In genomic region chr11:69915151-69915500, GRCh38 we compare ENCODE assay signal across 11 cellular contexts.
DNase-seq lines count a peak whose midpoint lies in the region; ATAC-seq and TF ChIP-seq lines count a peak whose summit lies in the region.
"Had no signal": no experiment of that assay in that cellular context is flagged by ENCODE, and none has a peak within 500 bp of the region (broad histone marks: within the 10 kb centered on the region; RNA-seq: fewer than 3 reads in every experiment).

No MANE protein-coding gene starts in this region.

- no peak overlapping the region for H3K27ac Mint-ChIP-seq in natural killer cell treated with Interleukin-12 subunit alpha and Interleukin-12 subunit beta and Interleukin-15 and Interleukin-18, amount 100 ng/mL, for 72 hours
- H3K27ac Mint-ChIP-seq in natural killer cell, result no peak overlapping the region
- H3K27ac Mint-ChIP-seq in neural progenitor cell, result peak overlapping the region; percentile 74
- no peak overlapping the region for H3K27ac Mint-ChIP-seq in activated T-cell treated with anti-CD3 and anti-CD28 coated beads, Interleukin-2, amount 50 U/mL, for 72 hours
- H3K27ac Mint-ChIP-seq in stimulated activated naive CD8-positive, alpha-beta T cell treated with anti-CD3 and anti-CD28 coated beads, Interleukin-15, amount 100 ng/mL, for 72 hours, result no peak overlapping the region
- H3K27ac Mint-ChIP-seq in activated CD8-positive, alpha-beta T cell treated with anti-CD3 and anti-CD28 coated beads for 36 hours, result no peak overlapping the region

- H3K4me1 ChIP-seq in neural progenitor cell, result peaks cover 3% of the 10 kb centered on the region

- H3K4me1 Mint-ChIP-seq in natural killer cell treated with Interleukin-12 subunit alpha and Interleukin-12 subunit beta and Interleukin-15 and Interleukin-18, amount 100 ng/mL, for 72 hours (ENCODE audit: low read depth in 2 of 2), result peaks cover 0 to 7% of the 10 kb centered on the region in 2 donors
- H3K4me1 Mint-ChIP-seq in natural killer cell, result peaks cover 0 to 9% of the 10 kb centered on the region in 2 donors
- peaks cover 3% of the 10 kb centered on the region for H3K4me1 Mint-ChIP-seq in neural progenitor cell
- peaks cover 7% of the 10 kb centered on the region for H3K4me1 Mint-ChIP-seq in activated T-cell treated with anti-CD3 and anti-CD28 coated beads, Interleukin-2, amount 50 U/mL, for 72 hours (ENCODE audit: low read depth)
- peaks cover 12% of the 10 kb centered on the region for H3K4me1 Mint-ChIP-seq in stimulated activated naive CD8-positive, alpha-beta T cell treated with anti-CD3 and anti-CD28 coated beads, Interleukin-15, amount 100 ng/mL, for 72 hours
- no peaks in the 10 kb centered on the region for H3K4me1 Mint-ChIP-seq in activated CD8-positive, alpha-beta T cell treated with anti-CD3 and anti-CD28 coated beads for 36 hours (ENCODE audit: low read depth)

- no peak overlapping the region for H2AFZ ChIP-seq in neural progenitor cell (replicated peaks)

- H3K27me3 Mint-ChIP-seq in natural killer cell treated with Interleukin-12 subunit alpha and Interleukin-12 subunit beta and Interleukin-15 and Interleukin-18, amount 100 ng/mL, for 72 hours, result peaks cover 0 to 10% of the 10 kb centered on the region in 2 donors
- H3K27me3 Mint-ChIP-seq in natural killer cell (ENCODE audit: low read depth in 2 of 2) (peaks cover 0 to 12% of the 10 kb centered on the region in 2 donors), neural progenitor cell (ENCODE audit: insufficient read depth, low read depth) (peaks cover 29% of the 10 kb centered on the region)
- peaks cover 24% of the 10 kb centered on the region for H3K27me3 Mint-ChIP-seq in activated T-cell treated with anti-CD3 and anti-CD28 coated beads, Interleukin-2, amount 50 U/mL, for 72 hours (ENCODE audit: low read depth)
- peaks cover 88% of the 10 kb centered on the region for H3K27me3 Mint-ChIP-seq in stimulated activated naive CD8-positive, alpha-beta T cell treated with anti-CD3 and anti-CD28 coated beads, Interleukin-15, amount 100 ng/mL, for 72 hours
- peaks cover 30% of the 10 kb centered on the region for H3K27me3 Mint-ChIP-seq in activated CD8-positive, alpha-beta T cell treated with anti-CD3 and anti-CD28 coated beads for 36 hours

- no peaks in the 10 kb centered on the region for H4K20me1 ChIP-seq in neural progenitor cell (ENCODE audit: low read depth)

- H3K4me3 ChIP-seq in coronary artery (peak overlapping the region; percentile 56), neural progenitor cell (no peak overlapping the region)

- H3K9me3 Mint-ChIP-seq in natural killer cell treated with Interleukin-12 subunit alpha and Interleukin-12 subunit beta and Interleukin-15 and Interleukin-18, amount 100 ng/mL, for 72 hours, result no peaks in the 10 kb centered on the region
- H3K9me3 Mint-ChIP-seq in natural killer cell, result no peaks in the 10 kb centered on the region
- no peaks in the 10 kb centered on the region for H3K9me3 Mint-ChIP-seq in neural progenitor cell
- no peaks in the 10 kb centered on the region for H3K9me3 Mint-ChIP-seq in activated T-cell treated with anti-CD3 and anti-CD28 coated beads, Interleukin-2, amount 50 U/mL, for 72 hours
- H3K9me3 Mint-ChIP-seq in stimulated activated naive CD8-positive, alpha-beta T cell treated with anti-CD3 and anti-CD28 coated beads, Interleukin-15, amount 100 ng/mL, for 72 hours, result peaks cover 0 to 8% of the 10 kb centered on the region in 2 donors
- H3K9me3 Mint-ChIP-seq in activated CD8-positive, alpha-beta T cell treated with anti-CD3 and anti-CD28 coated beads for 36 hours, result no peaks in the 10 kb centered on the region
- H3K9me3 Mint-ChIP-seq: neural crest cell had no signal

- peak; percentile 8 for DNase-seq in natural killer cell treated with Interleukin-12 subunit alpha and Interleukin-12 subunit beta and Interleukin-15 and Interleukin-18, amount 100 ng/mL, for 72 hours (ENCODE audit: low spot score)
- DNase-seq in natural killer cell, result no peak
- DNase-seq in coronary artery (ENCODE audit: low spot score), result no peak
- DNase-seq in neural progenitor cell (ENCODE audit: low spot score), result no peak
- no peak for DNase-seq in activated T-cell treated with anti-CD3 and anti-CD28 coated beads, Interleukin-2, amount 50 U/mL, for 72 hours
- DNase-seq in SK-N-DZ (ENCODE audit: low spot score), result no peak
- no peak for DNase-seq in stimulated activated naive CD8-positive, alpha-beta T cell treated with anti-CD3 and anti-CD28 coated beads, Interleukin-15, amount 100 ng/mL, for 72 hours
- DNase-seq in activated CD8-positive, alpha-beta T cell treated with anti-CD3 and anti-CD28 coated beads for 36 hours, result no peak
- DNase-seq: NCI-H187 had no signal

- H3F3A ChIP-seq in neural progenitor cell (ENCODE audit: low read depth), result no peaks in the 10 kb centered on the region

- H3K9ac ChIP-seq in neural progenitor cell, result no peak overlapping the region
- H3K9ac ChIP-seq: KMS-11 had no signal

- H3K36me3 Mint-ChIP-seq in natural killer cell treated with Interleukin-12 subunit alpha and Interleukin-12 subunit beta and Interleukin-15 and Interleukin-18, amount 100 ng/mL, for 72 hours, result no peaks in the 10 kb centered on the region
- H3K36me3 Mint-ChIP-seq in natural killer cell, result no peaks in the 10 kb centered on the region
- no peaks in the 10 kb centered on the region for H3K36me3 Mint-ChIP-seq in neural progenitor cell
- H3K36me3 Mint-ChIP-seq in activated T-cell treated with anti-CD3 and anti-CD28 coated beads, Interleukin-2, amount 50 U/mL, for 72 hours (ENCODE audit: insufficient read depth in 2 of 2), result no peaks in the 10 kb centered on the region
- H3K36me3 Mint-ChIP-seq in activated CD8-positive, alpha-beta T cell treated with anti-CD3 and anti-CD28 coated beads for 36 hours (ENCODE audit: low read depth), result no peaks in the 10 kb centered on the region

- ATAC-seq in natural killer cell treated with Interleukin-12 subunit alpha and Interleukin-12 subunit beta and Interleukin-15 and Interleukin-18, amount 100 ng/mL, for 72 hours, result no peak
- ATAC-seq in natural killer cell, result no peak
- no peak for ATAC-seq in activated T-cell treated with anti-CD3 and anti-CD28 coated beads, Interleukin-2, amount 50 U/mL, for 72 hours (replicated peaks in 1 of 2)
- no peak for ATAC-seq in stimulated activated naive CD8-positive, alpha-beta T cell treated with anti-CD3 and anti-CD28 coated beads, Interleukin-15, amount 100 ng/mL, for 72 hours
- ATAC-seq in activated CD8-positive, alpha-beta T cell treated with anti-CD3 and anti-CD28 coated beads for 36 hours, result no peak

- no peak for TF ChIP-seq CTCF in natural killer cell (IDR thresholded peaks at IDR 0.05)
- no peak for TF ChIP-seq CTCF in coronary artery (IDR thresholded peaks at IDR 0.05)
- TF ChIP-seq CTCF in neural progenitor cell (IDR thresholded peaks at IDR 0.05), result no peak
- TF ChIP-seq CTCF in activated CD8-positive, alpha-beta T cell treated with anti-CD3 and anti-CD28 coated beads for 36 hours (IDR thresholded peaks at IDR 0.05), result no peak

- no peaks in the 10 kb centered on the region for H3K36me3 ChIP-seq in neural progenitor cell

- H3K4me2 ChIP-seq in neural progenitor cell, result no peak overlapping the region
- H3K4me2 ChIP-seq: KMS-11 had no signal

- H3K27ac ChIP-seq in coronary artery, result peak overlapping the region; percentile 83 to 91
- H3K27ac ChIP-seq in neural progenitor cell, result no peak overlapping the region
- H3K27ac ChIP-seq: KMS-11 had no signal

- no peaks in the 10 kb centered on the region for H3K79me2 ChIP-seq in neural progenitor cell (ENCODE audit: low read depth)

- no peak overlapping the region for H3K4me3 Mint-ChIP-seq in natural killer cell treated with Interleukin-12 subunit alpha and Interleukin-12 subunit beta and Interleukin-15 and Interleukin-18, amount 100 ng/mL, for 72 hours
- H3K4me3 Mint-ChIP-seq in natural killer cell (no peak overlapping the region), neural progenitor cell (no peak overlapping the region)
- H3K4me3 Mint-ChIP-seq in activated T-cell treated with anti-CD3 and anti-CD28 coated beads, Interleukin-2, amount 50 U/mL, for 72 hours, result no peak overlapping the region
- H3K4me3 Mint-ChIP-seq in stimulated activated naive CD8-positive, alpha-beta T cell treated with anti-CD3 and anti-CD28 coated beads, Interleukin-15, amount 100 ng/mL, for 72 hours, result no peak overlapping the region
- no peak overlapping the region for H3K4me3 Mint-ChIP-seq in activated CD8-positive, alpha-beta T cell treated with anti-CD3 and anti-CD28 coated beads for 36 hours
- H3K4me3 Mint-ChIP-seq: neural crest cell had no signal

- CTCF ChIA-PET in activated CD8-positive, alpha-beta T cell treated with anti-CD3 and anti-CD28 coated beads for 36 hours (lab: Charles Lee), result interaction anchor here (0.6 to 1.0 kb wide), 4 partner anchors 47 to 284 kb away, joined by 3 to 4 read pairs (median 4); no protein-coding TSS in a partner anchor

- H3K27me3 ChIP-seq in neural progenitor cell, result peaks cover 39% of the 10 kb centered on the region

- intact Hi-C loops in natural killer cell (cut with micrococcal nuclease), result loop anchor here (5.0 to 10.0 kb wide), 2 partner anchors 560 to 842 kb away; no protein-coding TSS in a partner anchor
- intact Hi-C loops in activated CD8-positive, alpha-beta T cell treated with anti-CD3 and anti-CD28 coated beads for 36 hours (cut with micrococcal nuclease), result loop anchor here (5.0 kb wide), 1 partner anchor 277 kb away; no protein-coding TSS in a partner anchor

- POLR2A ChIA-PET in activated CD8-positive, alpha-beta T cell treated with anti-CD3 and anti-CD28 coated beads for 36 hours (lab: Charles Lee), result no interaction called here

- no peaks in the 10 kb centered on the region for H3K9me3 ChIP-seq in neural progenitor cell (ENCODE audit: low read depth)
